ENCODE assay signal across 29 cellular contexts in genomic region chr3:85077018-85077417, GRCh38.
DNase-seq lines count a peak whose midpoint lies in the region; ATAC-seq and TF ChIP-seq lines count a peak whose summit lies in the region.
"Had no signal": no experiment of that assay in that cellular context is flagged by ENCODE, and none has a peak within 500 bp of the region (broad histone marks: within the 10 kb centered on the region; RNA-seq: fewer than 3 reads in every experiment).

No MANE protein-coding gene starts in this region.

- peak; percentile 57 for DNase-seq in LNCaP clone FGC (ENCODE audit: low read depth)
- no peak for DNase-seq in PC-3
- DNase-seq in NCI-H2171 treated with DMSO at 0.1 percent for 48 hours (lab: John Stamatoyannopoulos, UW) = no peak
- no peak for DNase-seq in SKM-1 treated with dmso at 0.1 percent for 144 hours (lab: John Stamatoyannopoulos, UW; ENCODE audit: unreplicated experiment)
- DNase-seq: 8988T; ACHN; AML-193; BE2C; C1 segment of cervical spinal cord; Caco-2; Calu3; CD4-positive, alpha-beta memory T cell; CD4-positive, alpha-beta T cell; CD4-positive, CD25-positive, alpha-beta regulatory T cell; CD8-positive, alpha-beta memory T cell; CD8-positive, alpha-beta T cell; COR-L47; DMS 273 treated with DMSO at 0.1 percent for 48 hours; DMS153; DMS53; DMS79; DMS79 treated with DMSO at 0.1 percent for 48 hours; DND-41; EL had no signal

- no peaks in the 10 kb centered on the region for H3F3A ChIP-seq in PC-3 (ENCODE audit: low read length, unreplicated experiment)

- H3K27me3 ChIP-seq in PC-3 (ENCODE audit: low read length) = no peaks in the 10 kb centered on the region
- H3K27me3 ChIP-seq: BE2C; BLaER1; BLaER1 treated with 17β-estradiol and CSF1 and Interleukin-3, amounts not matched to agents 10 nM and 100 nM had no signal

- CTCF ChIA-PET in PC-3 (lab: Charles Lee) = no interaction called here

- no peaks in the 10 kb centered on the region for H4K20me1 ChIP-seq in PC-3 (ENCODE audit: low read length)
- H4K20me1 ChIP-seq: BLaER1; BLaER1 treated with 17β-estradiol and CSF1 and Interleukin-3, amounts not matched to agents 10 nM and 100 nM had no signal

- H2AFZ ChIP-seq in PC-3 (ENCODE audit: low read length) = no peak overlapping the region

- no peaks in the 10 kb centered on the region for H3K9me2 ChIP-seq in PC-3 (replicated peaks; ENCODE audit: low read length)

- no TSS peak for BruUV-seq in PC-3 (replicated peaks; lab: Mats Ljungman, UMichigan)

- no peak overlapping the region for H3K4me2 ChIP-seq in PC-3 (ENCODE audit: low read length)
- H3K4me2 ChIP-seq: A549; BLaER1; BLaER1 treated with 17β-estradiol and CSF1 and Interleukin-3, amounts not matched to agents 10 nM and 100 nM had no signal

- H3K79me2 ChIP-seq in PC-3 (ENCODE audit: low read length) = no peaks in the 10 kb centered on the region

- H3K9ac ChIP-seq in PC-3 (ENCODE audit: low read length) = no peak overlapping the region
- H3K9ac ChIP-seq: BLaER1; BLaER1 treated with 17β-estradiol and CSF1 and Interleukin-3, amounts not matched to agents 10 nM and 100 nM had no signal

- TF ChIP-seq CTCF in LNCaP clone FGC (IDR thresholded peaks at IDR 0.05; ENCODE audit: control insufficient read depth, extremely low read depth, insufficient read depth) (no peak), PC-3 (conservative IDR thresholded peaks at IDR 0.05; ENCODE audit: low read depth, low read length) (no peak)

- intact Hi-C loops in PC-3 (cut with micrococcal nuclease) = no loop called here

- H3K4me1 ChIP-seq in PC-3 (ENCODE audit: insufficient read depth, low read length) = no peaks in the 10 kb centered on the region
- H3K4me1 ChIP-seq: A549; BLaER1; BLaER1 treated with 17β-estradiol and CSF1 and Interleukin-3, amounts not matched to agents 10 nM and 100 nM; Caco-2 had no signal

- no peaks in the 10 kb centered on the region for H3K36me3 ChIP-seq in PC-3 (ENCODE audit: low read depth, low read length)
- H3K36me3 ChIP-seq: BE2C; BLaER1; BLaER1 treated with 17β-estradiol and CSF1 and Interleukin-3, amounts not matched to agents 10 nM and 100 nM had no signal

- H3K4me3 ChIP-seq in LNCaP clone FGC (ENCODE audit: low read depth, low read length) (no peak overlapping the region), PC-3 (ENCODE audit: low read length) (no peak overlapping the region)
- H3K4me3 ChIP-seq: A549; BLaER1; BLaER1 treated with 17β-estradiol and CSF1 and Interleukin-3, amounts not matched to agents 10 nM and 100 nM had no signal

- peak; percentile 82 for ATAC-seq in PC-3
- ATAC-seq: A549; CD8-positive, alpha-beta T cell had no signal

- POLR2A ChIA-PET in PC-3 (lab: Charles Lee; ENCODE audit: unreplicated experiment) = no interaction called here

- H3K27ac ChIP-seq in PC-3 (ENCODE audit: low read length) = no peak overlapping the region
- H3K27ac ChIP-seq: 22Rv1; A549; BLaER1; BLaER1 treated with 17β-estradiol and CSF1 and Interleukin-3, amounts not matched to agents 10 nM and 100 nM; C4-2B had no signal

- no peaks in the 10 kb centered on the region for H3K9me3 ChIP-seq in PC-3 (ENCODE audit: low read length)
- H3K9me3 ChIP-seq: A549; BE2C; BLaER1; BLaER1 treated with 17β-estradiol and CSF1 and Interleukin-3, amounts not matched to agents 10 nM and 100 nM; Caco-2 had no signal
